Comparison of ENCODE assay signal across 21 cellular contexts in genomic region chr2:159759577-159759976, GRCh38.
"Had no signal": no experiment of that assay in that cellular context is flagged by ENCODE, and none has a peak within 500 bp of the region (broad histone marks: within the 10 kb centered on the region; RNA-seq: fewer than 3 reads in every experiment).

No MANE protein-coding gene starts in this region.

- H3K27me3 ChIP-seq: dorsolateral prefrontal cortex, right atrium auricular region, transverse colon had no signal

- H3K9me3 Mint-ChIP-seq: activated naive CD4-positive, alpha-beta T cell treated with anti-CD3 and anti-CD28 coated beads for 36 hours; activated naive CD8-positive, alpha-beta T cell treated with anti-CD3 and anti-CD28 coated beads, Interleukin-2, amount 50 U/mL, for 24 hours; activated T-helper 17 cell treated with anti-CD3 and anti-CD28 coated beads, Interleukin-2, amount 50 U/mL, for 72 hours; endodermal cell; naive B cell; T-cell had no signal

- H3K27ac Mint-ChIP-seq: activated naive CD4-positive, alpha-beta T cell treated with anti-CD3 and anti-CD28 coated beads for 36 hours; activated naive CD8-positive, alpha-beta T cell treated with anti-CD3 and anti-CD28 coated beads, Interleukin-2, amount 50 U/mL, for 24 hours; activated T-helper 17 cell treated with anti-CD3 and anti-CD28 coated beads, Interleukin-2, amount 50 U/mL, for 72 hours; endodermal cell; progenitor cell of endocrine pancreas had no signal

- H3K4me3 ChIP-seq: dorsolateral prefrontal cortex, right atrium auricular region, skin epidermis, transverse colon had no signal

- H3K4me1 Mint-ChIP-seq: activated naive CD8-positive, alpha-beta T cell treated with anti-CD3 and anti-CD28 coated beads, Interleukin-2, amount 50 U/mL, for 24 hours; activated T-helper 17 cell treated with anti-CD3 and anti-CD28 coated beads, Interleukin-2, amount 50 U/mL, for 72 hours had no signal

- H3K9me3 ChIP-seq: right atrium auricular region, transverse colon had no signal

- H3K4me3 Mint-ChIP-seq: activated naive CD4-positive, alpha-beta T cell treated with anti-CD3 and anti-CD28 coated beads for 36 hours; activated naive CD8-positive, alpha-beta T cell treated with anti-CD3 and anti-CD28 coated beads, Interleukin-2, amount 50 U/mL, for 24 hours; activated T-helper 17 cell treated with anti-CD3 and anti-CD28 coated beads, Interleukin-2, amount 50 U/mL, for 72 hours; endodermal cell; naive B cell; T-cell had no signal

- H3K27me3 Mint-ChIP-seq: activated naive CD8-positive, alpha-beta T cell treated with anti-CD3 and anti-CD28 coated beads, Interleukin-2, amount 50 U/mL, for 24 hours; activated T-helper 17 cell treated with anti-CD3 and anti-CD28 coated beads, Interleukin-2, amount 50 U/mL, for 72 hours; naive B cell; progenitor cell of endocrine pancreas; T-cell had no signal

- H3K27ac ChIP-seq: right atrium auricular region, skin epidermis had no signal

- ATAC-seq: activated naive CD8-positive, alpha-beta T cell treated with anti-CD3 and anti-CD28 coated beads, Interleukin-2, amount 50 U/mL, for 24 hours; activated T-helper 17 cell treated with anti-CD3 and anti-CD28 coated beads, Interleukin-2, amount 50 U/mL, for 72 hours; esophagus mucosa; T-cell had no signal

- DNase-seq: activated CD4-positive, alpha-beta T cell treated with anti-CD3 and anti-CD28 coated beads for 1 hour; activated CD4-positive, alpha-beta T cell treated with anti-CD3 and anti-CD28 coated beads, Interleukin-2, amount 50 U/mL, for 4 hours; activated naive CD4-positive, alpha-beta T cell treated with anti-CD3 and anti-CD28 coated beads for 36 hours; activated naive CD8-positive, alpha-beta T cell treated with anti-CD3 and anti-CD28 coated beads, Interleukin-2, amount 50 U/mL, for 24 hours; aorta; dorsolateral prefrontal cortex; endodermal cell; left colon; naive B cell; stimulated activated CD4-positive, alpha-beta T cell treated with anti-CD3 and anti-CD28 coated beads, Interleukin-15, amount 100 ng/mL, for 24 hours; stimulated activated CD4-positive, alpha-beta T cell treated with anti-CD3 and anti-CD28 coated beads, Interleukin-4, amount 100 ng/mL, for 1 hour; stimulated activated naive CD4-positive, alpha-beta T cell; substantia nigra; T-cell; T1000; transverse colon had no signal
